ENCODE assay signal across 8 cellular contexts in the genomic region with DNA sequence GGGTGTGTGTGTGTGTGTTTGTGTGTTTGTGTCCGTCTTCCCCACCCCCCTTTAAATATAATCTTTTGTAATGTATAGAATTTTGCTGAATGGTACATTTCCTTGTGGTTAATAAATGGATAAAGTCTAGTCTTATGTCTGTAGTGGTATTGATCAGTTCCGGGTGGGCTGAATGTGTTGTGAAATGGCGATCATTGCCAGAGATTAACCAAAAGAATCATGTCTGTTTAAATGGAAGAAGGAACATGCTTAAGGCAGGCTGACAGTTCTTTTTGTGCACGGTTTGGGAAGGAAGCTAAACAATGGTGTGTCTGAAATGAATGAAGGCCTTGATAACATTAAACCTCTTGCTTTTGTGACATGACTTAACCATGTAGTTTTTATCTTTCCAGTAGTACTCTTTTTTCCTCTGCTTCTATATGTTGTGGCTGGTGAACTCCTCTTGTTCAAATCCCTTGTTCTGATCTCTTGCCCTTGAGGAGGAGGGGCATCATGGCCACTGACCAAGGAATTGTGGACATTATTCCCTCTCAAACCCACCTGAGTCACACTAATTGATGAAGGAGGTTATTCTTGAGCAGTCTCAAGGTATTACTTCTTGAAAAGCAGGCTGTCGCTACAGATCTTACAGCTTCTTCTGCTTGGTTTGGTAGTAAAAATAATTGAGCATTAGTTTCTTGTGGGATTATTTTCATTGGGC. TPM values are rescaled to one million over a fixed set of nuclear protein-coding genes. Genes with fewer than 3 reads are reported as not detected.
A peak's percentile ranks its signal among the peaks of the same experiment; 100 is the strongest.
DNase-seq lines count a peak whose midpoint lies in the region; ATAC-seq and TF ChIP-seq lines count a peak whose summit lies in the region.

No MANE protein-coding gene starts in this region.

- ATAC-seq in Right ventricle myocardium superior (ENCODE audit: poor library complexity) = no peak
- no peak for ATAC-seq in GM21723 (IDR thresholded peaks at IDR 0.05; ENCODE audit: unreplicated experiment)
- no peak for ATAC-seq in GM18907 (IDR thresholded peaks at IDR 0.05; ENCODE audit: unreplicated experiment)

- no peak for TF ChIP-seq CTCF in right atrium auricular region (IDR thresholded peaks at IDR 0.05)
- TF ChIP-seq CTCF in tibial artery (IDR thresholded peaks at IDR 0.05) = no peak

- no peak overlapping the region for H3K27ac ChIP-seq in right atrium auricular region
- H3K27ac ChIP-seq in tibial artery = peak overlapping the region in 1 of 2 donors; percentile 91

- H3K27me3 ChIP-seq in right atrium auricular region (no peaks in the 10 kb centered on the region), tibial artery (no peaks in the 10 kb centered on the region)

- H3K9me3 ChIP-seq in right atrium auricular region (no peaks in the 10 kb centered on the region), tibial artery (no peaks in the 10 kb centered on the region)

- peaks cover 0 to 24% of the 10 kb centered on the region in 2 donors for H3K4me1 ChIP-seq in right atrium auricular region
- peaks cover 0 to 43% (median 12%) of the 10 kb centered on the region in 4 donors for H3K4me1 ChIP-seq in tibial artery

- H3K36me3 ChIP-seq in right atrium auricular region (no peaks in the 10 kb centered on the region), tibial artery (no peaks in the 10 kb centered on the region)

- intact Hi-C loops in Right ventricle myocardium superior (cut with DNase I) = no loop called here
- intact Hi-C loops in tibial artery (cut with DNase I; ENCODE audit: low total_unique reads) = no loop called here

- DNase-seq in right atrium auricular region (ENCODE audit: low spot score) (no peak), Right ventricle myocardium superior (no peak), amniotic epithelial cell (ENCODE audit: low read depth) (peak; percentile 10), kidney glomerular epithelial cell (lab: John Stamatoyannopoulos, UW) (peak; percentile 21), tibial artery (no peak), A172 (ENCODE audit: low spot score) (no peak)

- H3K4me3 ChIP-seq in right atrium auricular region = peak overlapping the region; percentile 78 to 82
- H3K4me3 ChIP-seq in tibial artery = peak overlapping the region; percentile 67 to 82

RNA-seq across cellular contexts. Expression of a gene that starts 1.7 kb away (rescaled TPM):
- 1 to 10 TPM; 7.9 to 9.7 TPM for total RNA-seq in right atrium auricular region
- 10.2 TPM for total RNA-seq in Right ventricle myocardium superior
- 3.6 and 5.5 TPM in 2 replicates for total RNA-seq in A172 (2014; rRNA removed; shearing (Covaris generic))

Comparison
In these comparisons a context has a peak if more than half of its experiments do, and no peak if none do; other contexts are left out.
1. DNase-seq: peak in amniotic epithelial cell (single experiment) and kidney glomerular epithelial cell (single experiment); none in right atrium auricular region (single experiment), Right ventricle myocardium superior (single experiment), tibial artery (0 of 2) and A172 (single experiment).